Comparison of ENCODE assay signal across 7 cellular contexts in the genomic region with DNA sequence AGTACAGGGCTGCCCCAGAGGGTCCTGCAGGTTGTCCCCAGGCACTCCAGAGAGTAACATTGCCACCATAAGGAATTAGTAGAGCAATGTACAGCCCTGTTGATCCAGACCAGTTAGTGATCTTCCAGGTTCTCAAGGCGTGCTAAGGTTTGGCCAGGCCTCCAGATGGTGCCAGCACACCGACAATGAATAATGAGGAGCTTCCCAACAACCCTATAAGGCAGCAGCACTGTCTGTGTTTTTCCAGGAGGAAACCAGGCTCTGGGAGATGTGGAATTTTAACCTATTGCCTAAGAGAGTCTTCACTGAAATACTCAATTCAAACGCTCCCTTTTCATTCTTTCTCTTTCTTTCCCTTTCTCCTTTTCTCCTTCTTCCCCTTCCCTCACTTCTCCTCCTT.
A peak's percentile ranks its signal among the peaks of the same experiment; 100 is the strongest.
DNase-seq lines count a peak whose midpoint lies in the region; ATAC-seq and TF ChIP-seq lines count a peak whose summit lies in the region.

No MANE protein-coding gene starts in this region.

- ATAC-seq in left lobe of liver, result peak; percentile 99
- ATAC-seq in upper lobe of right lung, result peak; percentile 25

- intact Hi-C loops in upper lobe of right lung (cut with DNase I), result no loop called here

- DNase-seq in NCI-H1694 (lab: John Stamatoyannopoulos, UW), result peak; percentile 91
- peak in 31 of 61 donors; percentile 2 to 73 (median 19) for DNase-seq in caudate nucleus (lab: John Stamatoyannopoulos, UW)
- DNase-seq in left lobe of liver (ENCODE audit: low spot score), result peak; percentile 71
- DNase-seq in upper lobe of right lung, result no peak
- DNase-seq in GM03348 (ENCODE audit: low spot score), result no peak
- DNase-seq in ureter (ENCODE audit: low spot score), result no peak
- no peak for DNase-seq in stimulated activated CD4-positive, alpha-beta T cell treated with anti-CD3 and anti-CD28 coated beads, Interleukin-2, amount 100 ng/mL, for 24 hours

- H3K27me3 ChIP-seq in upper lobe of right lung, result no peaks in the 10 kb centered on the region

- H3K36me3 ChIP-seq in upper lobe of right lung, result peaks cover 8% of the 10 kb centered on the region

- H3K27ac ChIP-seq in caudate nucleus (ENCODE audit: low read depth, low read length), result no peak overlapping the region
- no peak overlapping the region for H3K27ac ChIP-seq in upper lobe of right lung

- H3K4me1 ChIP-seq in upper lobe of right lung, result peaks cover 11% of the 10 kb centered on the region

- peak; percentile 20 for TF ChIP-seq CTCF in upper lobe of right lung (IDR thresholded peaks at IDR 0.05)

- no peak overlapping the region for H3K4me3 ChIP-seq in upper lobe of right lung

- no peaks in the 10 kb centered on the region for H3K9me3 ChIP-seq in upper lobe of right lung

Comparison
In these comparisons a context has a peak if more than half of its experiments do, and no peak if none do; other contexts are left out.
1. DNase-seq: peak in NCI-H1694 (single experiment), caudate nucleus (31 of 61) and left lobe of liver (single experiment); none in upper lobe of right lung (single experiment), GM03348 (single experiment), ureter (single experiment) and stimulated activated CD4-positive, alpha-beta T cell treated with anti-CD3 and anti-CD28 coated beads, Interleukin-2, amount 100 ng/mL, for 24 hours (0 of 2).